11 cellular contexts compared by ENCODE assay signal in genomic region chr14:75292016-75292646, GRCh38.
"Had no signal": no experiment of that assay in that cellular context is flagged by ENCODE, and none has a peak within 500 bp of the region (broad histone marks: within the 10 kb centered on the region; RNA-seq: fewer than 3 reads in every experiment).

No MANE protein-coding gene starts in this region.

- H3K36me3 Mint-ChIP-seq: stimulated activated naive B cell treated with anti-CD40 and anti-IgM and Interleukin-4, amounts not matched to agents 10 μg/mL and 1 μg/mL and 100 μg/mL, for 72 hours had no signal

- H3K27me3 Mint-ChIP-seq: activated T-cell treated with anti-CD3 and anti-CD28 coated beads, Interleukin-2, amount 50 U/mL, for 24 hours had no signal

- DNase-seq: activated CD4-positive, alpha-beta T cell treated with anti-CD3 and anti-CD28 coated beads, Interleukin-2, amount 50 U/mL, for 48 hours; activated naive CD4-positive, alpha-beta T cell treated with anti-CD3 and anti-CD28 coated beads, Interleukin-2, amount 50 U/mL, for 16 hours; activated T-cell treated with anti-CD3 and anti-CD28 coated beads, Interleukin-2, amount 50 U/mL, for 24 hours; amniotic stem cell; islet precursor cell; mammary epithelial cell; pancreas; stimulated activated CD4-positive, alpha-beta T cell treated with anti-CD3 and anti-CD28 coated beads, Interleukin-2, amount 100 ng/mL, for 48 hours; stimulated activated naive B cell treated with anti-CD40 and anti-IgM and Interleukin-4, amounts not matched to agents 10 μg/mL and 1 μg/mL and 100 μg/mL, for 72 hours had no signal

- H3K4me3 Mint-ChIP-seq: activated T-cell treated with anti-CD3 and anti-CD28 coated beads, Interleukin-2, amount 50 U/mL, for 24 hours; stimulated activated naive B cell treated with anti-CD40 and anti-IgM and Interleukin-4, amounts not matched to agents 10 μg/mL and 1 μg/mL and 100 μg/mL, for 72 hours had no signal

- H3K9me3 ChIP-seq: pancreas, tibial nerve had no signal

- ATAC-seq: esophagus mucosa; pancreas; stimulated activated naive B cell treated with anti-CD40 and anti-IgM and Interleukin-4, amounts not matched to agents 10 μg/mL and 1 μg/mL and 100 μg/mL, for 72 hours had no signal

- H3K9me3 Mint-ChIP-seq: activated T-cell treated with anti-CD3 and anti-CD28 coated beads, Interleukin-2, amount 50 U/mL, for 24 hours; stimulated activated naive B cell treated with anti-CD40 and anti-IgM and Interleukin-4, amounts not matched to agents 10 μg/mL and 1 μg/mL and 100 μg/mL, for 72 hours had no signal

- H3K27me3 ChIP-seq: pancreas, tibial nerve had no signal

- H3K4me3 ChIP-seq: pancreas, tibial nerve had no signal

- H3K27ac Mint-ChIP-seq: activated T-cell treated with anti-CD3 and anti-CD28 coated beads, Interleukin-2, amount 50 U/mL, for 24 hours had no signal

- H3K27ac ChIP-seq: pancreas had no signal

- H3K36me3 ChIP-seq: pancreas, tibial nerve had no signal
